8 cellular contexts compared by ENCODE assay signal in genomic region chr6:128259036-128259734, GRCh38.
DNase-seq lines count a peak whose midpoint lies in the region; ATAC-seq and TF ChIP-seq lines count a peak whose summit lies in the region.

No MANE protein-coding gene starts in this region.

- intact Hi-C loops in ovary (cut with DNase I), result no loop called here

- H3K36me3 ChIP-seq in MM.1S (replicated peaks; ENCODE audit: insufficient read depth, low read length), result no peaks in the 10 kb centered on the region
- no peaks in the 10 kb centered on the region for H3K36me3 ChIP-seq in ovary

- CTCF ChIA-PET in RWPE1 (lab: Yijun Ruan, JAX), result no interaction called here

- H3K9me2 ChIP-seq in MM.1S (replicated peaks; ENCODE audit: insufficient read depth, low read length), result no peaks in the 10 kb centered on the region

- peak overlapping the region; percentile 18; the same call in 1 of the 2 replicates for H2AFZ ChIP-seq in MM.1S (ENCODE audit: low read length)

- no peak for TF ChIP-seq EP300 in ovary (IDR thresholded peaks at IDR 0.05)

- ATAC-seq in GM18870 (IDR thresholded peaks at IDR 0.05; ENCODE audit: unreplicated experiment) (peak; percentile 95), HG02588 (IDR thresholded peaks at IDR 0.05; ENCODE audit: unreplicated experiment) (peak; percentile 88)
- ATAC-seq in natural killer cell treated with Interleukin-12 subunit alpha and Interleukin-12 subunit beta and Interleukin-15 and Interleukin-18, amount 100 ng/mL, for 72 hours, result peak; percentile 80 to 86

- peaks cover 8% of the 10 kb centered on the region for H3K4me1 ChIP-seq in MM.1S (ENCODE audit: low read length)
- H3K4me1 ChIP-seq in ovary (ENCODE audit: insufficient read depth), result no peaks in the 10 kb centered on the region

- WGBS in ovary, 3 donors, result 17 to 20% (median 18%) methylated on average over 2 of the region's 2 CpGs

- H3K27me3 ChIP-seq in MM.1S (replicated peaks; ENCODE audit: insufficient read depth, low read length), result no peaks in the 10 kb centered on the region
- no peaks in the 10 kb centered on the region for H3K27me3 ChIP-seq in ovary

- no peak for TF ChIP-seq POLR2A in ovary (IDR thresholded peaks at IDR 0.05)

- no peak overlapping the region for H3K9ac ChIP-seq in MM.1S (ENCODE audit: low read length)

- POLR2A ChIA-PET in RWPE1 (lab: Yijun Ruan, JAX; ENCODE audit: low non-redundant PET), result no interaction called here

- no peaks in the 10 kb centered on the region for H3K27me3 Mint-ChIP-seq in natural killer cell treated with Interleukin-12 subunit alpha and Interleukin-12 subunit beta and Interleukin-15 and Interleukin-18, amount 100 ng/mL, for 72 hours

- no peaks in the 10 kb centered on the region for H3K9me3 Mint-ChIP-seq in natural killer cell treated with Interleukin-12 subunit alpha and Interleukin-12 subunit beta and Interleukin-15 and Interleukin-18, amount 100 ng/mL, for 72 hours

- H3K27ac Mint-ChIP-seq in natural killer cell treated with Interleukin-12 subunit alpha and Interleukin-12 subunit beta and Interleukin-15 and Interleukin-18, amount 100 ng/mL, for 72 hours, result peak overlapping the region; percentile 4 to 56

- DNase-seq in MM.1S (peak; percentile 56), ovary (no peak), NCI-H446 (lab: John Stamatoyannopoulos, UW) (no peak), RWPE1 (ENCODE audit: low spot score) (no peak)
- DNase-seq in natural killer cell treated with Interleukin-12 subunit alpha and Interleukin-12 subunit beta and Interleukin-15 and Interleukin-18, amount 100 ng/mL, for 72 hours (ENCODE audit: low spot score), result no peak
- no peak for DNase-seq in effector CD4-positive, alpha-beta T cell

- no peaks in the 10 kb centered on the region for H4K20me1 ChIP-seq in MM.1S (ENCODE audit: insufficient read depth, low read length)

- H3K4me3 ChIP-seq in MM.1S (ENCODE audit: low read length), result peak overlapping the region; percentile 50
- no peak overlapping the region for H3K4me3 ChIP-seq in ovary

- H3F3A ChIP-seq in MM.1S (ENCODE audit: insufficient read depth, low read length), result 0 out of 2 replicates have a peak, but pooled peaks cover 11% of the 10 kb centered on the region

- peak overlapping the region; percentile 71 for H3K4me2 ChIP-seq in MM.1S (ENCODE audit: low read depth, low read length)

- H3K4me3 Mint-ChIP-seq in natural killer cell treated with Interleukin-12 subunit alpha and Interleukin-12 subunit beta and Interleukin-15 and Interleukin-18, amount 100 ng/mL, for 72 hours, result peak overlapping the region; percentile 44

- no peaks in the 10 kb centered on the region for H3K79me2 ChIP-seq in MM.1S (ENCODE audit: low read length)

- H3K4me1 Mint-ChIP-seq in natural killer cell treated with Interleukin-12 subunit alpha and Interleukin-12 subunit beta and Interleukin-15 and Interleukin-18, amount 100 ng/mL, for 72 hours (ENCODE audit: low read depth in 2 of 2), result peaks cover 15 to 22% of the 10 kb centered on the region in 2 donors

- no peaks in the 10 kb centered on the region for H3K9me3 ChIP-seq in MM.1S (replicated peaks; ENCODE audit: insufficient read depth, low read length)
- no peaks in the 10 kb centered on the region for H3K9me3 ChIP-seq in ovary

- H3K36me3 Mint-ChIP-seq in natural killer cell treated with Interleukin-12 subunit alpha and Interleukin-12 subunit beta and Interleukin-15 and Interleukin-18, amount 100 ng/mL, for 72 hours, result no peaks in the 10 kb centered on the region

- H3K27ac ChIP-seq in MM.1S (ENCODE audit: low read length) (peak overlapping the region; percentile 45; the same call in 1 of the 2 replicates), ovary (no peak overlapping the region), RWPE1 (no peak overlapping the region)

- no peak for TF ChIP-seq CTCF in MM.1S (IDR thresholded peaks at IDR 0.05; ENCODE audit: low read length)
- no peak for TF ChIP-seq CTCF in ovary (IDR thresholded peaks at IDR 0.05)
- no peak for TF ChIP-seq CTCF in RWPE1 (conservative IDR thresholded peaks at IDR 0.05; ENCODE audit: low read depth)
